In the genomic region with DNA sequence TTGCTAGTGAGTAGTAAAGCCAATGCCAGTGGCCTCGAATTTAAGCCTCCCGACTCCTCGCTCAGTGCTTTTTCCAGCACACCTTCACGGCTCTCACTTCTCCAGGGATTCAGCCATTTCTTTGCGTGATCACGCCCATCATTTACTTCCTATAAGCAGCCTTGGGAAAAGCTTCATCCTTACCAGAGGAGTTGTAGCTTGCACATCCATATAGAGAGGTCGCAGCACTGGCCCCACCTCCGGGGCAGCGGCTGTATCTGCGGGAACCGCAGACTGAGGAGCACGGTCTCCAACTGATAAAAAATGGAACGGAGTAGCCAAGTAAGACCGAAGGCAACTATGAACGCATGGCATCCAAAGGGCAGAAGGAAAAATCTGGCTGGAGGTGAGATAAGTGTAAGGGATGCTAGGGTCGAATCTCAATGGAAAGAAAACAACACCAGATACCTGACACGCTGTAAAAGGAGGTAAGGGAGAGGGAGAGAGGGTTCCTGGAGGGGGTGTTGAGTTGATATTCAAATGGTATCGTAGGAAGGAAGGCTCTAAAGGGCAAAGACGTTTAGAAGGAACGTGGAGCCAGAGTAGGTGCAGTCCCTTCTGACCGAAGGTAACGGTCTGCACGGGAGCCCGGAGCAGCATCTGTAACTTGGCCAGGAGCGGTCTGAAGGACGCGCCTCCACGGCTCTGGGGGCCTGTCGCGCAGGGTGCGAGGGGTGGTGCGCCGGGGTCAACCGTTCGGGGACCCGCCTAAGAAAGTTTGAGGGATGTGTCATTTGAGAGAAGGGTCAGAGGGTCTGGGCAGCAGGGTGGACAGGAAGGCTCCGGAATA, we compare ENCODE assay signal across 1 cellular context.
TF ChIP-seq lines count a peak whose summit lies in the region.

No MANE protein-coding gene starts in this region.

TF ChIP-seq in HepG2, 621 proteins besides CTCF, POLR2A, EP300 and RAD21 (continued from another document and continues in another):
- TF ChIP-seq, protein P1, sequence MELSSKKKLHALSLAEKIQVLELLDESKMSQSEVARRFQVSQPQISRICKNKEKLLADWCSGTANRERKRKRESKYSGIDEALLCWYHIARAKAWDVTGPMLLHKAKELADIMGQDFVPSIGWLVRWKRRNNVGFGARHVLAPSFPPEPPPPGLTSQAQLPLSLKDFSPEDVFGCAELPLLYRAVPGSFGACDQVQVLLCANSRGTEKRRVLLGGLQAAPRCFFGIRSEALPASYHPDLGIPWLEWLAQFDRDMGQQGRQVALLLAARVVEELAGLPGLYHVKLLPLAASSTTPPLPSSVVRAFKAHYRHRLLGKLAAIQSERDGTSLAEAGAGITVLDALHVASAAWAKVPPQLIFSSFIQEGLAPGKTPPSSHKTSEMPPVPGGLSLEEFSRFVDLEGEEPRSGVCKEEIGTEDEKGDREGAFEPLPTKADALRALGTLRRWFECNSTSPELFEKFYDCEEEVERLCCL (CRISPR knock-in tag; IDR thresholded peaks at IDR 0.05; ENCODE audit: borderline replicate concordance), result no peak
- TF ChIP-seq, protein P2, sequence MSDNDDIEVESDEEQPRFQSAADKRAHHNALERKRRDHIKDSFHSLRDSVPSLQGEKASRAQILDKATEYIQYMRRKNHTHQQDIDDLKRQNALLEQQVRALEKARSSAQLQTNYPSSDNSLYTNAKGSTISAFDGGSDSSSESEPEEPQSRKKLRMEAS (IDR thresholded peaks at IDR 0.05), result no peak
- TF ChIP-seq NR3C1 (CRISPR knock-in tag; IDR thresholded peaks at IDR 0.05), result no peak
- no peak for TF ChIP-seq HMG20B (CRISPR knock-in tag; conservative IDR thresholded peaks at IDR 0.05)
- TF ChIP-seq MTA3 (CRISPR knock-in tag; IDR thresholded peaks at IDR 0.05), result no peak
- TF ChIP-seq TRIM22 (IDR thresholded peaks at IDR 0.05), result no peak
- 0 out of 2 replicates have a peak, but pooled peaks have one; percentile 6 for TF ChIP-seq ZBTB20 (CRISPR knock-in tag; IDR thresholded peaks at IDR 0.05; ENCODE audit: borderline replicate concordance, low read depth)
- TF ChIP-seq ONECUT2 (CRISPR knock-in tag; IDR thresholded peaks at IDR 0.05), result no peak; the same call in 1 of the 2 replicates
- TF ChIP-seq GZF1 (CRISPR knock-in tag; IDR thresholded peaks at IDR 0.05), result no peak
- no peak for TF ChIP-seq EHMT2 (IDR thresholded peaks at IDR 0.05; ENCODE audit: borderline replicate concordance, low read depth, low read length)
- no peak for TF ChIP-seq XBP1 (CRISPR knock-in tag; IDR thresholded peaks at IDR 0.05)
- no peak for TF ChIP-seq ZNF703 (CRISPR knock-in tag; IDR thresholded peaks at IDR 0.05; ENCODE audit: borderline replicate concordance)
- no peak for TF ChIP-seq ZNF615 (CRISPR knock-in tag; IDR thresholded peaks at IDR 0.05; ENCODE audit: borderline replicate concordance)
- TF ChIP-seq ZNF788 (CRISPR knock-in tag; IDR thresholded peaks at IDR 0.05; ENCODE audit: borderline replicate concordance), result peak; percentile 86
- TF ChIP-seq, protein P3, sequence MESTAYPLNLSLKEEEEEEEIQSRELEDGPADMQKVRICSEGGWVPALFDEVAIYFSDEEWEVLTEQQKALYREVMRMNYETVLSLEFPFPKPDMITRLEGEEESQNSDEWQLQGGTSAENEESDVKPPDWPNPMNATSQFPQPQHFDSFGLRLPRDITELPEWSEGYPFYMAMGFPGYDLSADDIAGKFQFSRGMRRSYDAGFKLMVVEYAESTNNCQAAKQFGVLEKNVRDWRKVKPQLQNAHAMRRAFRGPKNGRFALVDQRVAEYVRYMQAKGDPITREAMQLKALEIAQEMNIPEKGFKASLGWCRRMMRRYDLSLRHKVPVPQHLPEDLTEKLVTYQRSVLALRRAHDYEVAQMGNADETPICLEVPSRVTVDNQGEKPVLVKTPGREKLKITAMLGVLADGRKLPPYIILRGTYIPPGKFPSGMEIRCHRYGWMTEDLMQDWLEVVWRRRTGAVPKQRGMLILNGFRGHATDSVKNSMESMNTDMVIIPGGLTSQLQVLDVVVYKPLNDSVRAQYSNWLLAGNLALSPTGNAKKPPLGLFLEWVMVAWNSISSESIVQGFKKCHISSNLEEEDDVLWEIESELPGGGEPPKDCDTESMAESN (CRISPR knock-in tag; conservative IDR thresholded peaks at IDR 0.05), result no peak
- TF ChIP-seq MTF2 (CRISPR knock-in tag; IDR thresholded peaks at IDR 0.05; ENCODE audit: borderline replicate concordance), result 0 out of 2 replicates have a peak, but pooled peaks have one; percentile 32
- no peak for TF ChIP-seq REL (CRISPR knock-in tag; conservative IDR thresholded peaks at IDR 0.05)
- TF ChIP-seq BCL6 (CRISPR knock-in tag; IDR thresholded peaks at IDR 0.05), result no peak
- TF ChIP-seq PHF21A (CRISPR knock-in tag; IDR thresholded peaks at IDR 0.05), result 0 out of 2 replicates have a peak, but pooled peaks have one; percentile 15
- no peak for TF ChIP-seq POLR2AphosphoS5 (IDR thresholded peaks at IDR 0.05; ENCODE audit: low read depth, low read length)
- no peak; the same call in 1 of the 2 replicates for TF ChIP-seq MYNN (CRISPR knock-in tag; IDR thresholded peaks at IDR 0.05; ENCODE audit: low read depth)
- no peak; the same call in 1 of the 2 replicates for TF ChIP-seq MED1 (CRISPR knock-in tag; IDR thresholded peaks at IDR 0.05)
- TF ChIP-seq, protein P4, sequence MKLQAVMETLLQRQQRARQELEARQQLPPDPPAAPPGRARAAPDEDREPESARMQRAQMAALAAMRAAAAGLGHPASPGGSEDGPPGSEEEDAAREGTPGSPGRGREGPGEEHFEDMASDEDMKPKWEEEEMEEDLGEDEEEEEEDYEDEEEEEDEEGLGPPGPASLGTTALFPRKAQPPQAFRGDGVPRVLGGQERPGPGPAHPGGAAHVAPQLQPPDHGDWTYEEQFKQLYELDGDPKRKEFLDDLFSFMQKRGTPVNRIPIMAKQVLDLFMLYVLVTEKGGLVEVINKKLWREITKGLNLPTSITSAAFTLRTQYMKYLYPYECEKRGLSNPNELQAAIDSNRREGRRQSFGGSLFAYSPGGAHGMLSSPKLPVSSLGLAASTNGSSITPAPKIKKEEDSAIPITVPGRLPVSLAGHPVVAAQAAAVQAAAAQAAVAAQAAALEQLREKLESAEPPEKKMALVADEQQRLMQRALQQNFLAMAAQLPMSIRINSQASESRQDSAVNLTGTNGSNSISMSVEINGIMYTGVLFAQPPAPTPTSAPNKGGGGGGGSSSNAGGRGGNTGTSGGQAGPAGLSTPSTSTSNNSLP (IDR thresholded peaks at IDR 0.05; ENCODE audit: low read depth, low read length), result 0 out of 2 replicates have a peak, but pooled peaks have one; percentile 27
- TF ChIP-seq ZNF83 (CRISPR knock-in tag; IDR thresholded peaks at IDR 0.05; ENCODE audit: borderline replicate concordance), result no peak
- TF ChIP-seq, protein P5, sequence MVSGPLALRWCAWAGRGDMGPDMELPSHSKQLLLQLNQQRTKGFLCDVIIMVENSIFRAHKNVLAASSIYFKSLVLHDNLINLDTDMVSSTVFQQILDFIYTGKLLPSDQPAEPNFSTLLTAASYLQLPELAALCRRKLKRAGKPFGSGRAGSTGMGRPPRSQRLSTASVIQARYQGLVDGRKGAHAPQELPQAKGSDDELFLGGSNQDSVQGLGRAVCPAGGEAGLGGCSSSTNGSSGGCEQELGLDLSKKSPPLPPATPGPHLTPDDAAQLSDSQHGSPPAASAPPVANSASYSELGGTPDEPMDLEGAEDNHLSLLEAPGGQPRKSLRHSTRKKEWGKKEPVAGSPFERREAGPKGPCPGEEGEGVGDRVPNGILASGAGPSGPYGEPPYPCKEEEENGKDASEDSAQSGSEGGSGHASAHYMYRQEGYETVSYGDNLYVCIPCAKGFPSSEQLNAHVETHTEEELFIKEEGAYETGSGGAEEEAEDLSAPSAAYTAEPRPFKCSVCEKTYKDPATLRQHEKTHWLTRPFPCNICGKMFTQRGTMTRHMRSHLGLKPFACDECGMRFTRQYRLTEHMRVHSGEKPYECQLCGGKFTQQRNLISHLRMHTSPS (CRISPR knock-in tag; IDR thresholded peaks at IDR 0.05; ENCODE audit: low read depth), result no peak
- peak; percentile 15; the same call in 1 of the 2 replicates for TF ChIP-seq PITX1 (CRISPR knock-in tag; IDR thresholded peaks at IDR 0.05)
- TF ChIP-seq ZNF552 (CRISPR knock-in tag; IDR thresholded peaks at IDR 0.05; ENCODE audit: borderline replicate concordance), result no peak
- no peak; the same call in 1 of the 2 replicates for TF ChIP-seq MYC (CRISPR knock-in tag; IDR thresholded peaks at IDR 0.05; ENCODE audit: borderline replicate concordance)
- no peak for TF ChIP-seq KLF11 (CRISPR knock-in tag; IDR thresholded peaks at IDR 0.05)
- TF ChIP-seq MIER3 (CRISPR knock-in tag; IDR thresholded peaks at IDR 0.05; ENCODE audit: borderline replicate concordance), result no peak
- no peak for TF ChIP-seq TBP (CRISPR knock-in tag; IDR thresholded peaks at IDR 0.05)
- TF ChIP-seq NPAS2 (CRISPR knock-in tag; IDR thresholded peaks at IDR 0.05; ENCODE audit: borderline replicate concordance), result 0 out of 2 replicates have a peak, but pooled peaks have one; percentile 65
- no peak for TF ChIP-seq EZH2 (conservative IDR thresholded peaks at IDR 0.05; ENCODE audit: low read depth, low read length)
- TF ChIP-seq ZBTB1 (CRISPR knock-in tag; IDR thresholded peaks at IDR 0.05; ENCODE audit: borderline replicate concordance), result no peak
- TF ChIP-seq ARNT (IDR thresholded peaks at IDR 0.05), result no peak
- no peak for TF ChIP-seq TMF1 (CRISPR knock-in tag; IDR thresholded peaks at IDR 0.05; ENCODE audit: low read depth)
- TF ChIP-seq ARNT2 (CRISPR knock-in tag; IDR thresholded peaks at IDR 0.05; ENCODE audit: low read depth), result no peak
- peak; percentile 40; the same call in 1 of the 2 replicates for TF ChIP-seq ZNF230 (CRISPR knock-in tag; IDR thresholded peaks at IDR 0.05)
- TF ChIP-seq ZNF17 (CRISPR knock-in tag; IDR thresholded peaks at IDR 0.05), result no peak
- TF ChIP-seq CEBPG (CRISPR knock-in tag; IDR thresholded peaks at IDR 0.05), result no peak
- no peak for TF ChIP-seq SKI (IDR thresholded peaks at IDR 0.05; ENCODE audit: partially characterized antibody)
- no peak for TF ChIP-seq SRSF1 (optimal IDR thresholded peaks at IDR 0.05; ENCODE audit: low read depth, low read length)
- no peak for TF ChIP-seq ZNF850 (CRISPR knock-in tag; conservative IDR thresholded peaks at IDR 0.05)
- TF ChIP-seq ZFP1 (CRISPR knock-in tag; IDR thresholded peaks at IDR 0.05), result no peak
- TF ChIP-seq KLF9 (CRISPR knock-in tag; IDR thresholded peaks at IDR 0.05; ENCODE audit: low read depth), result no peak
- peak; percentile 51; the same call in 1 of the 2 replicates for TF ChIP-seq ZNF646 (CRISPR knock-in tag; IDR thresholded peaks at IDR 0.05)
- 0 out of 2 replicates have a peak, but pooled peaks have one; percentile 33 for TF ChIP-seq ZNF503 (CRISPR knock-in tag; IDR thresholded peaks at IDR 0.05)
